In genomic region chr1:3523980-3524379, GRCh38 we compare ENCODE assay signal across 26 cellular contexts.
"Had no signal": no experiment of that assay in that cellular context is flagged by ENCODE, and none has a peak within 500 bp of the region (broad histone marks: within the 10 kb centered on the region; RNA-seq: fewer than 3 reads in every experiment).

No MANE protein-coding gene starts in this region.

- H3K27me3 ChIP-seq: dorsolateral prefrontal cortex, heart left ventricle, hepatocyte, neutrophil, sigmoid colon, tibial nerve, upper lobe of right lung, uterus had no signal

- FAIRE-seq: colon, kidney had no signal

- H3K27ac Mint-ChIP-seq: memory B cell; natural killer cell; progenitor cell of endocrine pancreas; stimulated activated memory B cell treated with anti-CD40 and anti-IgM and Interleukin-4, amounts not matched to agents 10 μg/mL and 1 μg/mL and 100 μg/mL, for 72 hours; stimulated activated naive CD8-positive, alpha-beta T cell treated with anti-CD3 and anti-CD28 coated beads, Interleukin-15, Interleukin-2, amounts not matched to agents 100 ng/mL and 50 ng/mL, for 24 hours had no signal

- H3K4me3 ChIP-seq: dorsolateral prefrontal cortex, gastroesophageal sphincter, heart left ventricle, hepatocyte, lung, sigmoid colon, thoracic aorta, tibial nerve, upper lobe of right lung, uterus had no signal

- H3K4me1 Mint-ChIP-seq: natural killer cell had no signal

- H3K36me3 Mint-ChIP-seq: memory B cell; natural killer cell; stimulated activated memory B cell treated with anti-CD40 and anti-IgM and Interleukin-4, amounts not matched to agents 10 μg/mL and 1 μg/mL and 100 μg/mL, for 72 hours had no signal

- H3K4me2 ChIP-seq: hepatocyte had no signal

- H3K9ac ChIP-seq: parathyroid adenoma had no signal

- DNase-seq: effector CD4-positive, alpha-beta T cell; foreskin keratinocyte; heart left ventricle; kidney; natural killer cell; sigmoid colon; stimulated activated CD4-positive, alpha-beta T cell treated with anti-CD3 and anti-CD28 coated beads, Interleukin-2, amount 100 ng/mL, for 24 hours; stimulated activated CD4-positive, alpha-beta T cell treated with anti-CD3 and anti-CD28 coated beads, Interleukin-4, amount 100 ng/mL, for 4 hours; upper lobe of right lung; uterus had no signal

- H3K79me2 ChIP-seq: hepatocyte, parathyroid adenoma had no signal

- H3K27me3 Mint-ChIP-seq: memory B cell; progenitor cell of endocrine pancreas; stimulated activated memory B cell treated with anti-CD40 and anti-IgM and Interleukin-4, amounts not matched to agents 10 μg/mL and 1 μg/mL and 100 μg/mL, for 72 hours; stimulated activated naive CD8-positive, alpha-beta T cell treated with anti-CD3 and anti-CD28 coated beads, Interleukin-15, Interleukin-2, amounts not matched to agents 100 ng/mL and 50 ng/mL, for 24 hours had no signal

- H3K36me3 ChIP-seq: gastroesophageal sphincter, heart left ventricle, sigmoid colon, upper lobe of right lung, uterus had no signal

- H3K27ac ChIP-seq: dorsolateral prefrontal cortex, epithelial cell of prostate, foreskin keratinocyte, gastroesophageal sphincter, heart left ventricle, neutrophil, parathyroid adenoma, sigmoid colon, thoracic aorta, tibial nerve, upper lobe of right lung, uterus had no signal

- H3K4me1 ChIP-seq: foreskin keratinocyte, parathyroid adenoma, uterus had no signal

- H2AFZ ChIP-seq: hepatocyte, parathyroid adenoma had no signal

- H3K9me3 ChIP-seq: gastroesophageal sphincter, heart left ventricle, neutrophil, sigmoid colon, thoracic aorta, tibial nerve, upper lobe of right lung, uterus had no signal

- H3K9me3 Mint-ChIP-seq: memory B cell; natural killer cell; stimulated activated memory B cell treated with anti-CD40 and anti-IgM and Interleukin-4, amounts not matched to agents 10 μg/mL and 1 μg/mL and 100 μg/mL, for 72 hours; stimulated activated naive CD8-positive, alpha-beta T cell treated with anti-CD3 and anti-CD28 coated beads, Interleukin-15, Interleukin-2, amounts not matched to agents 100 ng/mL and 50 ng/mL, for 24 hours had no signal

- H3K4me3 Mint-ChIP-seq: memory B cell; natural killer cell; stimulated activated memory B cell treated with anti-CD40 and anti-IgM and Interleukin-4, amounts not matched to agents 10 μg/mL and 1 μg/mL and 100 μg/mL, for 72 hours; stimulated activated naive CD8-positive, alpha-beta T cell treated with anti-CD3 and anti-CD28 coated beads, Interleukin-15, Interleukin-2, amounts not matched to agents 100 ng/mL and 50 ng/mL, for 24 hours had no signal

- ATAC-seq: esophagus mucosa; foreskin keratinocyte; gastroesophageal sphincter; heart left ventricle; left lobe of liver; natural killer cell; stimulated activated memory B cell treated with anti-CD40 and anti-IgM and Interleukin-4, amounts not matched to agents 10 μg/mL and 1 μg/mL and 100 μg/mL, for 72 hours; upper lobe of right lung had no signal
